9 cellular contexts compared by ENCODE assay signal in the genomic region with DNA sequence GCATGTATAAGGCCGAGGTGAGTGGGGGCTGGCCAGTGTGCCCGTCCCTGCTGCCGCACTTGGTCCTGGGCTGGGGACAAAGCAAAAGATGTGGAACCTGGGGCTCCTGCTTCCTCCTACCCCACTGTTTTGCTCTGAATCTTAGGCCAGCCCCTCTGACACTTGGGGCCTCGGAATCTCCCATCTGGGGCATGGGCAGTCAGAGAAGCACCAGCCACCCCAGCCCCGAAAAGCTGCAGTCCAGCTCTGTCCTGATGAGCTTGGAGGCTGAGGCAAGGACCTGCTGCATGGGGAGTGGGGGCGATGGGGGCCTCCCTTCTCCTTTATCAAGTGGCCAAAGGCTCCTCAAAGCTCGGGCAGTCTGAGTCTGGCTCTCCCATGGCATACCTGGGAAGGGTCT. TPM values are rescaled to one million over a fixed set of nuclear protein-coding genes. Genes with fewer than 3 reads are reported as not detected.
DNase-seq lines count a peak whose midpoint lies in the region; ATAC-seq and TF ChIP-seq lines count a peak whose summit lies in the region.
"Had no signal": no experiment of that assay in that cellular context is flagged by ENCODE, and none has a peak within 500 bp of the region (broad histone marks: within the 10 kb centered on the region; RNA-seq: fewer than 3 reads in every experiment).

No MANE protein-coding gene starts in this region.

- H3K27me3 ChIP-seq in adrenal gland: no peaks in the 10 kb centered on the region
- no peaks in the 10 kb centered on the region for H3K27me3 ChIP-seq in smooth muscle cell (ENCODE audit: low read depth)

- H3K4me3 ChIP-seq in GM08714 (ENCODE audit: low read length) (peak overlapping the region; percentile 37; the same call in 1 of the 2 replicates), adrenal gland (no peak overlapping the region), smooth muscle cell (no peak overlapping the region)

- H3K36me3 ChIP-seq in adrenal gland (replicated peaks in 1 of 2) (peaks cover 0 to 29% of the 10 kb centered on the region in 2 donors), smooth muscle cell (ENCODE audit: low read depth) (no peaks in the 10 kb centered on the region)

- peaks cover 0 to 6% (median 0%) of the 10 kb centered on the region in 3 donors for H3K27me3 Mint-ChIP-seq in immature natural killer cell (ENCODE audit: low read depth in 3 of 3)

- no peak for TF ChIP-seq CTCF in adrenal gland (IDR thresholded peaks at IDR 0.05)
- TF ChIP-seq CTCF in smooth muscle cell (IDR thresholded peaks at IDR 0.05; ENCODE audit: borderline replicate concordance, insufficient read depth, poor library complexity, severe bottlenecking): no peak

- peak overlapping the region in 3 of 5 donors; percentile 98 to 100 (median 98) for H3K27ac ChIP-seq in adrenal gland
- peak overlapping the region; percentile 100 for H3K27ac ChIP-seq in smooth muscle cell (ENCODE audit: low read depth)

- H3K4me1 ChIP-seq in adrenal gland (replicated peaks in 1 of 2): peaks cover 72 to 96% of the 10 kb centered on the region in 2 donors
- H3K4me1 ChIP-seq in smooth muscle cell (ENCODE audit: low read depth): peaks cover 60% of the 10 kb centered on the region

- WGBS in adrenal gland, 4 donors: 73 to 79% (median 74%) methylated on average over 3 to 7 of the region's 7 CpGs
- 83% methylated on average over 7 of the region's 7 CpGs for WGBS in smooth muscle cell (ENCODE audit: low lambda C conversion rate)

- H3K4me2 ChIP-seq in smooth muscle cell: peak overlapping the region; percentile 85

- no peaks in the 10 kb centered on the region for H3K9me3 Mint-ChIP-seq in immature natural killer cell
- H3K9me3 Mint-ChIP-seq: activated T-cell treated with anti-CD3 and anti-CD28 coated beads, Interleukin-2, amount 50 U/mL, for 4 hours had no signal

- peak overlapping the region; percentile 15 for H3K9ac ChIP-seq in smooth muscle cell (ENCODE audit: low read depth)

- peaks cover 3 to 10% (median 4%) of the 10 kb centered on the region in 3 donors for H3K36me3 Mint-ChIP-seq in immature natural killer cell

- TF ChIP-seq POLR2A in adrenal gland (IDR thresholded peaks at IDR 0.05): no peak

- H2AFZ ChIP-seq in smooth muscle cell (ENCODE audit: low read depth): no peak overlapping the region

- H3F3A ChIP-seq in smooth muscle cell (ENCODE audit: low read depth): peaks cover 19% of the 10 kb centered on the region

- DNase-seq in adrenal gland (no peak), immature natural killer cell (no peak), smooth muscle cell (lab: John Stamatoyannopoulos, UW; ENCODE audit: unreplicated experiment) (no peak), NCI-H2029 (lab: John Stamatoyannopoulos, UW) (no peak)
- DNase-seq in stimulated activated naive CD8-positive, alpha-beta T cell treated with anti-CD3 and anti-CD28 coated beads, Interleukin-15, Interleukin-2, amounts not matched to agents 100 U/mL and 50 U/mL, for 24 hours: no peak

- no peak for ATAC-seq in stimulated activated naive CD8-positive, alpha-beta T cell treated with anti-CD3 and anti-CD28 coated beads, Interleukin-15, Interleukin-2, amounts not matched to agents 100 U/mL and 50 U/mL, for 24 hours
- no peak for ATAC-seq in GM21825 (IDR thresholded peaks at IDR 0.05; ENCODE audit: unreplicated experiment)
- ATAC-seq in GM21723 (IDR thresholded peaks at IDR 0.05; ENCODE audit: unreplicated experiment): no peak
- ATAC-seq: activated T-cell treated with anti-CD3 and anti-CD28 coated beads, Interleukin-2, amount 50 U/mL, for 4 hours had no signal

- H3K79me2 ChIP-seq in smooth muscle cell (ENCODE audit: low read depth): peaks cover 18% of the 10 kb centered on the region

- H3K9me3 ChIP-seq in adrenal gland (replicated peaks in 1 of 3): no peaks in the 10 kb centered on the region
- no peaks in the 10 kb centered on the region for H3K9me3 ChIP-seq in smooth muscle cell (replicated peaks; ENCODE audit: low read depth)

- no peak overlapping the region for H3K4me3 Mint-ChIP-seq in immature natural killer cell
- H3K4me3 Mint-ChIP-seq: activated T-cell treated with anti-CD3 and anti-CD28 coated beads, Interleukin-2, amount 50 U/mL, for 4 hours had no signal

- peak overlapping the region in 5 of 6 donors; percentile 7 to 73 (median 35) for H3K27ac Mint-ChIP-seq in immature natural killer cell

- intact Hi-C loops in adrenal gland (cut with DNase I): loop anchor here in 1 of 2 donors (10.0 kb wide), 1 partner anchor 342 kb away; no protein-coding TSS in a partner anchor

- peaks cover 22 to 33% of the 10 kb centered on the region in 2 donors for H3K4me1 Mint-ChIP-seq in immature natural killer cell

- no peaks in the 10 kb centered on the region for H4K20me1 ChIP-seq in smooth muscle cell (ENCODE audit: low read depth)

RNA-seq across cellular contexts. Expression of gene PTPA, which starts 31.3 kb away (rescaled TPM):
- total RNA-seq in adrenal gland (100 to 1,000 TPM in 7 of 8 donors, 10 to 100 TPM in 1; 71.3 to 248 (median 142) TPM), smooth muscle cell (78.2 and 119 TPM in 2 replicates)
- polyA plus RNA-seq in adrenal gland (100 to 1,000 TPM in 2 of 3 donors, 10 to 100 TPM in 1; 96.4 to 159 (median 103) TPM), immature natural killer cell (10 to 100 TPM; 16.8 to 19.1 (median 19.0) TPM), smooth muscle cell (88.7 and 94.9 TPM in 2 replicates)

RNA-seq across cellular contexts. Expression of gene CRAT, which starts 31.9 kb away (rescaled TPM):
- 100 to 1,000 TPM in 4 of 8 donors, 10 to 100 TPM in 4; 73.8 to 144 (median 103) TPM for total RNA-seq in adrenal gland
- polyA plus RNA-seq in adrenal gland: 10 to 100 TPM; 31.1 to 52.0 (median 31.8) TPM
- polyA plus RNA-seq in immature natural killer cell: 10 to 100 TPM in 2 of 3 donors, 1 to 10 TPM in 1; 9.8 to 22.4 (median 16.7) TPM
- total RNA-seq in smooth muscle cell: 20.0 and 24.3 TPM in 2 replicates
- 38.4 and 52.3 TPM in 2 replicates for polyA plus RNA-seq in smooth muscle cell

RNA-seq across cellular contexts. Expression of gene IER5L, which starts 35.5 kb away (rescaled TPM):
- total RNA-seq in adrenal gland (10 to 100 TPM; 10.9 to 47.6 (median 18.6) TPM), smooth muscle cell (23.0 and 28.3 TPM in 2 replicates)
- polyA plus RNA-seq in adrenal gland (100 to 1,000 TPM in 1 of 3 donors, 10 to 100 TPM in 1, under 1 TPM in 1; 0.46 to 168 (median 64.5) TPM), immature natural killer cell (1 to 10 TPM in 1 of 3 donors, under 1 TPM in 2; 0.15 to 1.1 (median 0.16) TPM), smooth muscle cell (31.7 and 38.6 TPM in 2 replicates)
